Comparison of ENCODE assay signal across 19 cellular contexts in the genomic region with DNA sequence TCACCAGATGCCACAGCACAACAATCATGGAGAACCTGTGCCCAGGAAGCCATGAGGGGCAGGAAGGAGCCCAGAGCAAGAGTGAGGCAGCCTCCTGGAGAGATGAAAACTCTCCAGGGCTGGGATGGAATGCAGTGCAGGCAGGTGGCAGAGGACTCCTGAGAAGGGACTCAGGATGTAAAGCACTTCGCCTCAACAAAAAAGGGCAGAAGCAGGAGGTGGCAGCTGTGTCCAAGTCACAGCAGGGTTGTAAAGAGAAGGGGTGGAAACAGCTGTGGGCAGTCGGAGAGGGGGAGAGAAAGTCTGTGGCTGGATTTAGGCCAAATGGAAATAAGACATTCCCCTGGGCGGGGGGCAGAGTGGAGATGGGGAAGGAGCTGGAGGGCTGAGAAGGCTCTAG. TPM values are rescaled to one million over a fixed set of nuclear protein-coding genes. Genes with fewer than 3 reads are reported as not detected.
DNase-seq lines count a peak whose midpoint lies in the region; ATAC-seq and TF ChIP-seq lines count a peak whose summit lies in the region.
"Had no signal": no experiment of that assay in that cellular context is flagged by ENCODE, and none has a peak within 500 bp of the region (broad histone marks: within the 10 kb centered on the region; RNA-seq: fewer than 3 reads in every experiment).

No MANE protein-coding gene starts in this region.

- CTCF ChIA-PET in activated naive CD4-positive, alpha-beta T cell treated with anti-CD3 and anti-CD28 coated beads, Interleukin-2, amount 10 ng/mL, durations not matched to agents 7 days and 5 days (lab: Charles Lee): no interaction called here

- H3K4me3 Mint-ChIP-seq in activated naive CD4-positive, alpha-beta T cell treated with anti-CD3 and anti-CD28 coated beads, Interleukin-2, amount 10 ng/mL, durations not matched to agents 7 days and 5 days: no peak overlapping the region
- H3K4me3 Mint-ChIP-seq in stimulated activated effector memory CD8-positive, alpha-beta T cell treated with anti-CD3 and anti-CD28 coated beads, Interleukin-12 subunit alpha, Interleukin-12 subunit beta, amount 100 ng/mL, for 72 hours: no peak overlapping the region
- H3K4me3 Mint-ChIP-seq: CD14-positive monocyte had no signal

- peaks cover 13 to 25% (median 20%) of the 10 kb centered on the region in 4 donors for H3K4me1 ChIP-seq in esophagus muscularis mucosa
- H3K4me1 ChIP-seq: A549 had no signal

- TF ChIP-seq CTCF in esophagus muscularis mucosa (IDR thresholded peaks at IDR 0.05): no peak

- H3K27me3 ChIP-seq in esophagus muscularis mucosa: no peaks in the 10 kb centered on the region

- no peak for TF ChIP-seq EP300 in esophagus muscularis mucosa (IDR thresholded peaks at IDR 0.05)

- no peaks in the 10 kb centered on the region for H3K9me3 ChIP-seq in esophagus muscularis mucosa
- H3K9me3 ChIP-seq: A549 had no signal

- H3K27me3 Mint-ChIP-seq in activated naive CD4-positive, alpha-beta T cell treated with anti-CD3 and anti-CD28 coated beads, Interleukin-2, amount 10 ng/mL, durations not matched to agents 7 days and 5 days: peaks cover 4% of the 10 kb centered on the region

- no peak for TF ChIP-seq POLR2A in esophagus muscularis mucosa (IDR thresholded peaks at IDR 0.05; ENCODE audit: low read depth)

- H3K4me3 ChIP-seq in esophagus muscularis mucosa: no peak overlapping the region
- H3K4me3 ChIP-seq: A549 had no signal

- intact Hi-C loops in esophagus muscularis mucosa (cut with DNase I): no loop called here

- H3K27ac Mint-ChIP-seq in activated naive CD4-positive, alpha-beta T cell treated with anti-CD3 and anti-CD28 coated beads, Interleukin-2, amount 50 U/mL, for 72 hours: peak overlapping the region; percentile 5 to 66
- H3K27ac Mint-ChIP-seq in activated naive CD4-positive, alpha-beta T cell treated with anti-CD3 and anti-CD28 coated beads, Interleukin-2, amount 10 ng/mL, durations not matched to agents 7 days and 5 days: no peak overlapping the region
- peak overlapping the region; percentile 11 for H3K27ac Mint-ChIP-seq in stimulated activated effector memory CD8-positive, alpha-beta T cell treated with anti-CD3 and anti-CD28 coated beads, Interleukin-12 subunit alpha, Interleukin-12 subunit beta, amount 100 ng/mL, for 72 hours

- DNase-seq in activated naive CD4-positive, alpha-beta T cell treated with anti-CD3 and anti-CD28 coated beads, Interleukin-2, amount 50 U/mL, for 72 hours (ENCODE audit: low spot score in 2 of 2): no peak
- DNase-seq in activated naive CD4-positive, alpha-beta T cell treated with anti-CD3 and anti-CD28 coated beads, Interleukin-2, amount 10 ng/mL, durations not matched to agents 7 days and 5 days: no peak
- peak; percentile 4 for DNase-seq in NCI-H2171 (lab: John Stamatoyannopoulos, UW)
- DNase-seq in esophagus muscularis mucosa (ENCODE audit: extremely low spot score): no peak
- DNase-seq in stimulated activated effector memory CD8-positive, alpha-beta T cell treated with anti-CD3 and anti-CD28 coated beads, Interleukin-12 subunit alpha, Interleukin-12 subunit beta, amount 100 ng/mL, for 72 hours (ENCODE audit: low spot score in 2 of 2): no peak
- DNase-seq in NCI-H526 treated with DMSO at 0.1 percent for 48 hours (lab: John Stamatoyannopoulos, UW): no peak
- DNase-seq: DND-41, GF-D8, GOT3, Karpas-422, NCI-H1105 treated with DMSO at 0.1 percent for 48 hours, NCI-H1930, NCI-H226, NCI-H748 treated with DMSO at 0.1 percent for 48 hours, SIG-M5 had no signal

- WGBS in esophagus muscularis mucosa: 88% methylated on average over 3 of the region's 3 CpGs

- no peaks in the 10 kb centered on the region for H3K36me3 Mint-ChIP-seq in activated naive CD4-positive, alpha-beta T cell treated with anti-CD3 and anti-CD28 coated beads, Interleukin-2, amount 50 U/mL, for 72 hours
- no peaks in the 10 kb centered on the region for H3K36me3 Mint-ChIP-seq in activated naive CD4-positive, alpha-beta T cell treated with anti-CD3 and anti-CD28 coated beads, Interleukin-2, amount 10 ng/mL, durations not matched to agents 7 days and 5 days
- H3K36me3 Mint-ChIP-seq in stimulated activated effector memory CD8-positive, alpha-beta T cell treated with anti-CD3 and anti-CD28 coated beads, Interleukin-12 subunit alpha, Interleukin-12 subunit beta, amount 100 ng/mL, for 72 hours: no peaks in the 10 kb centered on the region
- H3K36me3 Mint-ChIP-seq: CD14-positive monocyte had no signal

- H3K9me3 Mint-ChIP-seq in activated naive CD4-positive, alpha-beta T cell treated with anti-CD3 and anti-CD28 coated beads, Interleukin-2, amount 50 U/mL, for 72 hours: no peaks in the 10 kb centered on the region
- H3K9me3 Mint-ChIP-seq in activated naive CD4-positive, alpha-beta T cell treated with anti-CD3 and anti-CD28 coated beads, Interleukin-2, amount 10 ng/mL, durations not matched to agents 7 days and 5 days: no peaks in the 10 kb centered on the region
- no peaks in the 10 kb centered on the region for H3K9me3 Mint-ChIP-seq in stimulated activated effector memory CD8-positive, alpha-beta T cell treated with anti-CD3 and anti-CD28 coated beads, Interleukin-12 subunit alpha, Interleukin-12 subunit beta, amount 100 ng/mL, for 72 hours
- H3K9me3 Mint-ChIP-seq: CD14-positive monocyte had no signal

- peak overlapping the region in 3 of 4 donors; percentile 3 to 31 (median 22) for H3K27ac ChIP-seq in esophagus muscularis mucosa (replicated peaks in 1 of 4)
- H3K27ac ChIP-seq: A549 had no signal

- H3K4me1 Mint-ChIP-seq in activated naive CD4-positive, alpha-beta T cell treated with anti-CD3 and anti-CD28 coated beads, Interleukin-2, amount 10 ng/mL, durations not matched to agents 7 days and 5 days: no peaks in the 10 kb centered on the region
- no peaks in the 10 kb centered on the region for H3K4me1 Mint-ChIP-seq in stimulated activated effector memory CD8-positive, alpha-beta T cell treated with anti-CD3 and anti-CD28 coated beads, Interleukin-12 subunit alpha, Interleukin-12 subunit beta, amount 100 ng/mL, for 72 hours
- H3K4me1 Mint-ChIP-seq: CD14-positive monocyte had no signal

- peaks cover 9 to 93% (median 54%) of the 10 kb centered on the region in 4 donors for H3K36me3 ChIP-seq in esophagus muscularis mucosa

- ATAC-seq in activated naive CD4-positive, alpha-beta T cell treated with anti-CD3 and anti-CD28 coated beads, Interleukin-2, amount 50 U/mL, for 72 hours: no peak
- ATAC-seq in stimulated activated effector memory CD8-positive, alpha-beta T cell treated with anti-CD3 and anti-CD28 coated beads, Interleukin-12 subunit alpha, Interleukin-12 subunit beta, amount 100 ng/mL, for 72 hours: no peak
- ATAC-seq in HG03039 (IDR thresholded peaks at IDR 0.05; ENCODE audit: unreplicated experiment) (no peak), GM18498 (IDR thresholded peaks at IDR 0.05; ENCODE audit: unreplicated experiment) (no peak)
- ATAC-seq: A549 had no signal

RNA-seq across cellular contexts. Expression of gene CYP21A2, which starts 34.9 kb away (rescaled TPM):
- total RNA-seq in activated naive CD4-positive, alpha-beta T cell treated with anti-CD3 and anti-CD28 coated beads, Interleukin-2, amount 50 U/mL, for 72 hours: under 1 TPM; 0.32 to 0.49 TPM
- total RNA-seq in esophagus muscularis mucosa: 1 to 10 TPM in 3 of 4 donors, under 1 TPM in 1; 0.33 to 3.7 (median 1.9) TPM

RNA-seq across cellular contexts. Expression of gene TNXB, which starts 36.1 kb away (rescaled TPM):
- total RNA-seq in activated naive CD4-positive, alpha-beta T cell treated with anti-CD3 and anti-CD28 coated beads, Interleukin-2, amount 50 U/mL, for 72 hours: 10 to 100 TPM; 10.1 to 30.4 TPM
- 100 to 1,000 TPM; 223 to 525 (median 326) TPM for total RNA-seq in esophagus muscularis mucosa

RNA-seq across cellular contexts. Expression of gene ATF6B, which starts 55.0 kb away (rescaled TPM):
- 100 to 1,000 TPM in 1 of 2 donors, 10 to 100 TPM in 1; 87.5 to 101 TPM for total RNA-seq in activated naive CD4-positive, alpha-beta T cell treated with anti-CD3 and anti-CD28 coated beads, Interleukin-2, amount 50 U/mL, for 72 hours
- total RNA-seq in esophagus muscularis mucosa: 10 to 100 TPM; 17.7 to 37.4 (median 27.2) TPM

RNA-seq across cellular contexts. Expression of gene FKBPL, which starts 57.0 kb away (rescaled TPM):
- 10 to 100 TPM in 1 of 2 donors, 1 to 10 TPM in 1; 9.3 to 15.8 TPM for total RNA-seq in activated naive CD4-positive, alpha-beta T cell treated with anti-CD3 and anti-CD28 coated beads, Interleukin-2, amount 50 U/mL, for 72 hours
- total RNA-seq in esophagus muscularis mucosa: 1 to 10 TPM; 2.7 to 6.3 (median 3.9) TPM

RNA-seq across cellular contexts. Expression of gene C4B, which starts 58.5 kb away (rescaled TPM):
- 1 to 10 TPM; 3.9 to 5.2 TPM for total RNA-seq in activated naive CD4-positive, alpha-beta T cell treated with anti-CD3 and anti-CD28 coated beads, Interleukin-2, amount 50 U/mL, for 72 hours
- total RNA-seq in esophagus muscularis mucosa: 100 to 1,000 TPM in 1 of 4 donors, 10 to 100 TPM in 3; 45.3 to 203 (median 75.8) TPM

Comparison
In these comparisons a context has a peak if more than half of its experiments do, and no peak if none do; other contexts are left out.
1. RNA of gene TNXB, which starts 36.1 kb away (total RNA-seq): 223 to 525 TPM in esophagus muscularis mucosa; 10.1 to 30.4 TPM in activated naive CD4-positive, alpha-beta T cell treated with anti-CD3 and anti-CD28 coated beads, Interleukin-2, amount 50 U/mL, for 72 hours; every median in the first group is over 4 times any median in the second.